Comparison of ENCODE assay signal across 1 cellular context in the genomic region with DNA sequence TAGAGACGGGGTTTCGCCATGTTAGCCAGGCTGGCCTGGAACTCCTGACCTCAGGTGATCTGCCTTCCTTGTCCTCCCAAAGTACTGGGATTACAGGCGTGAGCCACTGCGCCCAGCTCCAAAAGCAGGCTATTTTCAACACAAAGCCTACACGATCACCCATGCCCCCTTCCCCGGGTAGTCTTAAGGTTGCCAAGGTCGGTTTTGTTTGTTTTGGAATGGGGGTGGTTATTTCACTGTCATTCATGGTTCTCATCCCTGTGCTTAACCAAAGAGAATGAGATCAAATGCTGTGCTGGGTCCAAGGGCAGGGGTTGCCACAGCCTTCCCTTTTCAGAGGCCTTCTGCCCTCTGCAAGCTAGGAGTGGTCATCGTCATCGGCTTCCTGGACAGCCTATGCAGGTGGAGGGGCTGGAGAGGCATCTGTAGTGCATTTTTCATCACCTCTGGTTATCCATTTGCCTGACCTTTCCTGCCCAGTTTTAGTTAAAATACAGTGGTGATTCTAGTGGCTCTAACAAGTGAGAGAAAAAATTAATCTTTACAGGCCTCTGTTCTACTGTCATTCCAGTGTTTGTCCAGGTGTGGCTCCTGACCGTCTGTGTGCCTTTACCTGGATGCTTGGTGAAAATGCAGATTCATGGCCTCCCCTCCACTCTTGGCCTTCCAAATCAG.
A peak's percentile ranks its signal among the peaks of the same experiment; 100 is the strongest.
TF ChIP-seq lines count a peak whose summit lies in the region.

No MANE protein-coding gene starts in this region.

TF ChIP-seq in HepG2, 621 proteins besides CTCF, POLR2A, EP300 and RAD21 (continued from another document and continues in another):
- TF ChIP-seq ZBTB2 (CRISPR knock-in tag; IDR thresholded peaks at IDR 0.05; ENCODE audit: low read depth) (no peak), ZNF138 (CRISPR knock-in tag; IDR thresholded peaks at IDR 0.05; ENCODE audit: low read depth) (no peak), RBM22 (optimal IDR thresholded peaks at IDR 0.05; ENCODE audit: low read length) (no peak), ZFAT (CRISPR knock-in tag; conservative IDR thresholded peaks at IDR 0.05) (no peak), NRL (CRISPR knock-in tag; IDR thresholded peaks at IDR 0.05; ENCODE audit: borderline replicate concordance) (no peak; the same call in 1 of the 2 replicates), ZFP41 (CRISPR knock-in tag; IDR thresholded peaks at IDR 0.05; ENCODE audit: borderline replicate concordance) (no peak), ZNF768 (CRISPR knock-in tag; IDR thresholded peaks at IDR 0.05) (no peak), HNRNPL (IDR thresholded peaks at IDR 0.05; ENCODE audit: low read depth, low read length) (0 out of 2 replicates have a peak, but pooled peaks have one; percentile 36), STAT5B (CRISPR knock-in tag; IDR thresholded peaks at IDR 0.05) (no peak), MED8 (CRISPR knock-in tag; IDR thresholded peaks at IDR 0.05; ENCODE audit: insufficient replicate concordance) (peak; percentile 71), ZMYM4 (CRISPR knock-in tag; IDR thresholded peaks at IDR 0.05) (peak; percentile 93), SOX5 (CRISPR knock-in tag; IDR thresholded peaks at IDR 0.05; ENCODE audit: borderline replicate concordance) (peak; percentile 90), RBAK (CRISPR knock-in tag; IDR thresholded peaks at IDR 0.05) (no peak), ZBED4 (CRISPR knock-in tag; IDR thresholded peaks at IDR 0.05; ENCODE audit: borderline replicate concordance) (no peak), ZNF124 (CRISPR knock-in tag; IDR thresholded peaks at IDR 0.05) (no peak), DBP (CRISPR knock-in tag; IDR thresholded peaks at IDR 0.05; ENCODE audit: not compliant biosample characterization) (no peak), DR1 (CRISPR knock-in tag; IDR thresholded peaks at IDR 0.05) (0 out of 2 replicates have a peak, but pooled peaks have one; percentile 42), ZBTB10 (CRISPR knock-in tag; IDR thresholded peaks at IDR 0.05; ENCODE audit: borderline replicate concordance) (no peak; the same call in 1 of the 2 replicates), ZNF879 (CRISPR knock-in tag; IDR thresholded peaks at IDR 0.05) (no peak), FOSL1 (CRISPR knock-in tag; IDR thresholded peaks at IDR 0.05; ENCODE audit: borderline replicate concordance) (no peak), MYC (CRISPR knock-in tag; IDR thresholded peaks at IDR 0.05; ENCODE audit: borderline replicate concordance) (peak; percentile 62; the same call in 1 of the 2 replicates), ZNF569 (CRISPR knock-in tag; IDR thresholded peaks at IDR 0.05; ENCODE audit: borderline replicate concordance) (no peak), TEAD2 (CRISPR knock-in tag; IDR thresholded peaks at IDR 0.05) (no peak), CHCHD3 (CRISPR knock-in tag; IDR thresholded peaks at IDR 0.05) (no peak), HNF4A (CRISPR knock-in tag; IDR thresholded peaks at IDR 0.05) (peak; percentile 96), AHDC1 (CRISPR knock-in tag; IDR thresholded peaks at IDR 0.05; ENCODE audit: borderline replicate concordance) (peak; percentile 94; the same call in 1 of the 2 replicates), NFRKB (IDR thresholded peaks at IDR 0.05) (no peak), ATF7-NPFF (CRISPR knock-in tag; IDR thresholded peaks at IDR 0.05; ENCODE audit: low read depth) (no peak)
- TF ChIP-seq, protein P1, sequence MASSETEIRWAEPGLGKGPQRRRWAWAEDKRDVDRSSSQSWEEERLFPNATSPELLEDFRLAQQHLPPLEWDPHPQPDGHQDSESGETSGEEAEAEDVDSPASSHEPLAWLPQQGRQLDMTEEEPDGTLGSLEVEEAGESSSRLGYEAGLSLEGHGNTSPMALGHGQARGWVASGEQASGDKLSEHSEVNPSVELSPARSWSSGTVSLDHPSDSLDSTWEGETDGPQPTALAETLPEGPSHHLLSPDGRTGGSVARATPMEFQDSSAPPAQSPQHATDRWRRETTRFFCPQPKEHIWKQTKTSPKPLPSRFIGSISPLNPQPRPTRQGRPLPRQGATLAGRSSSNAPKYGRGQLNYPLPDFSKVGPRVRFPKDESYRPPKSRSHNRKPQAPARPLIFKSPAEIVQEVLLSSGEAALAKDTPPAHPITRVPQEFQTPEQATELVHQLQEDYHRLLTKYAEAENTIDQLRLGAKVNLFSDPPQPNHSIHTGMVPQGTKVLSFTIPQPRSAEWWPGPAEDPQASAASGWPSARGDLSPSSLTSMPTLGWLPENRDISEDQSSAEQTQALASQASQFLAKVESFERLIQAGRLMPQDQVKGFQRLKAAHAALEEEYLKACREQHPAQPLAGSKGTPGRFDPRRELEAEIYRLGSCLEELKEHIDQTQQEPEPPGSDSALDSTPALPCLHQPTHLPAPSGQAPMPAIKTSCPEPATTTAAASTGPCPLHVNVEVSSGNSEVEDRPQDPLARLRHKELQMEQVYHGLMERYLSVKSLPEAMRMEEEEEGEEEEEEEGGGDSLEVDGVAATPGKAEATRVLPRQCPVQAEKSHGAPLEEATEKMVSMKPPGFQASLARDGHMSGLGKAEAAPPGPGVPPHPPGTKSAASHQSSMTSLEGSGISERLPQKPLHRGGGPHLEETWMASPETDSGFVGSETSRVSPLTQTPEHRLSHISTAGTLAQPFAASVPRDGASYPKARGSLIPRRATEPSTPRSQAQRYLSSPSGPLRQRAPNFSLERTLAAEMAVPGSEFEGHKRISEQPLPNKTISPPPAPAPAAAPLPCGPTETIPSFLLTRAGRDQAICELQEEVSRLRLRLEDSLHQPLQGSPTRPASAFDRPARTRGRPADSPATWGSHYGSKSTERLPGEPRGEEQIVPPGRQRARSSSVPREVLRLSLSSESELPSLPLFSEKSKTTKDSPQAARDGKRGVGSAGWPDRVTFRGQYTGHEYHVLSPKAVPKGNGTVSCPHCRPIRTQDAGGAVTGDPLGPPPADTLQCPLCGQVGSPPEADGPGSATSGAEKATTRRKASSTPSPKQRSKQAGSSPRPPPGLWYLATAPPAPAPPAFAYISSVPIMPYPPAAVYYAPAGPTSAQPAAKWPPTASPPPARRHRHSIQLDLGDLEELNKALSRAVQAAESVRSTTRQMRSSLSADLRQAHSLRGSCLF (CRISPR knock-in tag; IDR thresholded peaks at IDR 0.05; ENCODE audit: borderline replicate concordance), result no peak
- TF ChIP-seq, protein P2, sequence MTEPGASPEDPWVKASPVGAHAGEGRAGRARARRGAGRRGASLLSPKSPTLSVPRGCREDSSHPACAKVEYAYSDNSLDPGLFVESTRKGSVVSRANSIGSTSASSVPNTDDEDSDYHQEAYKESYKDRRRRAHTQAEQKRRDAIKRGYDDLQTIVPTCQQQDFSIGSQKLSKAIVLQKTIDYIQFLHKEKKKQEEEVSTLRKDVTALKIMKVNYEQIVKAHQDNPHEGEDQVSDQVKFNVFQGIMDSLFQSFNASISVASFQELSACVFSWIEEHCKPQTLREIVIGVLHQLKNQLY (CRISPR knock-in tag; IDR thresholded peaks at IDR 0.05), result peak; percentile 61; the same call in 1 of the 2 replicates
- TF ChIP-seq, protein P3, sequence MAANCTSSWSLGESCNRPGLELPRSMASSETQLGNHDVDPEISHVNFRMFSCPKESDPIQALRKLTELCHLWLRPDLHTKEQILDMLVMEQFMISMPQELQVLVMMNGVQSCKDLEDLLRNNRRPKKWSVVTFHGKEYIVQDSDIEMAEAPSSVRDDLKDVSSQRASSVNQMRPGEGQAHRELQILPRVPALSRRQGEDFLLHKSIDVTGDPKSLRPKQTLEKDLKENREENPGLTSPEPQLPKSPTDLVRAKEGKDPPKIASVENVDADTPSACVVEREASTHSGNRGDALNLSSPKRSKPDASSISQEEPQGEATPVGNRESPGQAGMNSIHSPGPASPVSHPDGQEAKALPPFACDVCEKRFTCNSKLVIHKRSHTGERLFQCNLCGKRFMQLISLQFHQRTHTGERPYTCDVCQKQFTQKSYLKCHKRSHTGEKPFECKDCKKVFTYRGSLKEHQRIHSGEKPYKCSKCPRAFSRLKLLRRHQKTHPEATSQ (CRISPR knock-in tag; IDR thresholded peaks at IDR 0.05; ENCODE audit: borderline replicate concordance), result no peak
